ENCODE assay signal across 17 cellular contexts in genomic region chr1:29835486-29836273, GRCh38.
A peak's percentile ranks its signal among the peaks of the same experiment; 100 is the strongest.
DNase-seq lines count a peak whose midpoint lies in the region; ATAC-seq, FAIRE-seq and TF ChIP-seq lines count a peak whose summit lies in the region.
"Had no signal": no experiment of that assay in that cellular context is flagged by ENCODE, and none has a peak within 500 bp of the region (broad histone marks: within the 10 kb centered on the region; RNA-seq: fewer than 3 reads in every experiment).

No MANE protein-coding gene starts in this region.

- no peaks in the 10 kb centered on the region for H3K9me3 Mint-ChIP-seq in activated CD4-positive, alpha-beta memory T cell treated with anti-CD3 and anti-CD28 coated beads, Interleukin-2, amount 10 ng/mL, durations not matched to agents 7 days and 5 days
- no peaks in the 10 kb centered on the region for H3K9me3 Mint-ChIP-seq in activated CD4-positive, alpha-beta memory T cell treated with anti-CD3 and anti-CD28 coated beads for 36 hours
- no peaks in the 10 kb centered on the region for H3K9me3 Mint-ChIP-seq in astrocyte (ENCODE audit: unreplicated experiment)
- H3K9me3 Mint-ChIP-seq: naive B cell; T-helper 2 cell treated with Interferon-gamma antibody and Interleukin-4, amounts not matched to agents 5 μg/mL and 100 μg/mL, for 36 hours had no signal

- WGBS in spleen, 5 donors = 64 to 77% (median 68%) methylated on average over 10 of the region's 10 CpGs

- H3K9me3 ChIP-seq in astrocyte (ENCODE audit: insufficient read depth, low read depth, low read length) (no peaks in the 10 kb centered on the region), spleen (peaks cover 0 to 2% (median 0%) of the 10 kb centered on the region in 8 donors), upper lobe of right lung (no peaks in the 10 kb centered on the region)

- intact Hi-C loops in activated CD4-positive, alpha-beta memory T cell treated with anti-CD3 and anti-CD28 coated beads for 36 hours (cut with micrococcal nuclease) = no loop called here
- intact Hi-C loops in spleen (cut with DNase I; ENCODE audit: low total_unique reads) = no loop called here
- intact Hi-C loops in upper lobe of right lung (cut with DNase I) = no loop called here

- no peaks in the 10 kb centered on the region for H3K79me2 ChIP-seq in astrocyte (ENCODE audit: insufficient read depth, low read length)

- no peaks in the 10 kb centered on the region for H3K36me3 Mint-ChIP-seq in activated CD4-positive, alpha-beta memory T cell treated with anti-CD3 and anti-CD28 coated beads, Interleukin-2, amount 10 ng/mL, durations not matched to agents 7 days and 5 days (ENCODE audit: low read depth)
- no peaks in the 10 kb centered on the region for H3K36me3 Mint-ChIP-seq in activated CD4-positive, alpha-beta memory T cell treated with anti-CD3 and anti-CD28 coated beads for 36 hours
- H3K36me3 Mint-ChIP-seq in astrocyte (ENCODE audit: low read depth, unreplicated experiment) = no peaks in the 10 kb centered on the region
- H3K36me3 Mint-ChIP-seq: CD4-positive, alpha-beta memory T cell; naive B cell had no signal

- POLR2A ChIA-PET in activated CD4-positive, alpha-beta memory T cell treated with anti-CD3 and anti-CD28 coated beads, Interleukin-2, amount 10 ng/mL, durations not matched to agents 7 days and 5 days (lab: Charles Lee) = no interaction called here
- POLR2A ChIA-PET in activated CD4-positive, alpha-beta memory T cell treated with anti-CD3 and anti-CD28 coated beads for 36 hours (lab: Charles Lee) = no interaction called here

- H4K20me1 ChIP-seq in astrocyte (ENCODE audit: insufficient read depth, low read length) = no peaks in the 10 kb centered on the region

- no peak overlapping the region for H3K27ac ChIP-seq in astrocyte (ENCODE audit: low read depth, low read length)
- no peak overlapping the region for H3K27ac ChIP-seq in spleen
- H3K27ac ChIP-seq in upper lobe of right lung = no peak overlapping the region

- no peak for TF ChIP-seq POLR2A in spleen (IDR thresholded peaks at IDR 0.05)

- no peak for FAIRE-seq in astrocyte (lab: Jason Lieb, UNC)
- FAIRE-seq: GM12878 had no signal

- no peak overlapping the region for H3K4me2 ChIP-seq in astrocyte (ENCODE audit: low read length)

- no peaks in the 10 kb centered on the region for H3K4me1 Mint-ChIP-seq in activated CD4-positive, alpha-beta memory T cell treated with anti-CD3 and anti-CD28 coated beads, Interleukin-2, amount 10 ng/mL, durations not matched to agents 7 days and 5 days
- no peaks in the 10 kb centered on the region for H3K4me1 Mint-ChIP-seq in activated CD4-positive, alpha-beta memory T cell treated with anti-CD3 and anti-CD28 coated beads for 36 hours (ENCODE audit: low read depth)
- no peaks in the 10 kb centered on the region for H3K4me1 Mint-ChIP-seq in astrocyte (ENCODE audit: low read depth, unreplicated experiment)
- H3K4me1 Mint-ChIP-seq: CD4-positive, alpha-beta memory T cell had no signal

- no peaks in the 10 kb centered on the region for H3K36me3 ChIP-seq in astrocyte (ENCODE audit: insufficient read depth, low read length)
- no peaks in the 10 kb centered on the region for H3K36me3 ChIP-seq in spleen
- H3K36me3 ChIP-seq in upper lobe of right lung = no peaks in the 10 kb centered on the region

- TF ChIP-seq CTCF in astrocyte (IDR thresholded peaks at IDR 0.05; ENCODE audit: insufficient read depth, low read depth, low read length) = no peak
- TF ChIP-seq CTCF in spleen (IDR thresholded peaks at IDR 0.05 in 8 of 11, conservative IDR thresholded peaks at IDR 0.05 in 3 of 11) = no peak
- TF ChIP-seq CTCF in upper lobe of right lung (IDR thresholded peaks at IDR 0.05) = no peak

- H3K4me1 ChIP-seq in astrocyte (ENCODE audit: insufficient read depth, low read length) (no peaks in the 10 kb centered on the region), spleen (no peaks in the 10 kb centered on the region), upper lobe of right lung (no peaks in the 10 kb centered on the region)

- peak; percentile 12 for DNase-seq in activated CD4-positive, alpha-beta memory T cell treated with anti-CD3 and anti-CD28 coated beads, Interleukin-2, amount 10 ng/mL, durations not matched to agents 7 days and 5 days
- DNase-seq in activated CD4-positive, alpha-beta memory T cell treated with anti-CD3 and anti-CD28 coated beads for 36 hours = no peak
- DNase-seq in NCI-H1436 treated with DMSO at 0.1 percent for 48 hours (lab: John Stamatoyannopoulos, UW) (peak; percentile 50), astrocyte (ENCODE audit: low read depth) (peak; percentile 4), spleen (peak; percentile 51), ACHN (no peak), SIG-M5 treated with dmso at 0.1 percent for 504 hours (lab: John Stamatoyannopoulos, UW; ENCODE audit: unreplicated experiment) (no peak), upper lobe of right lung (no peak)
- DNase-seq: activated CD4-positive, alpha-beta T cell treated with anti-CD3 and anti-CD28 coated beads for 1 hour; activated naive CD4-positive, alpha-beta T cell treated with Interleukin-2 at 50 U/mL for 16 hours; CD4-positive, alpha-beta memory T cell; naive B cell; NCI-H2171 treated with DMSO at 0.1 percent for 48 hours; SIG-M5; stimulated activated naive CD8-positive, alpha-beta T cell treated with anti-CD3 and anti-CD28 coated beads, Interleukin-15, Interleukin-2, amounts not matched to agents 100 U/mL and 50 U/mL, for 24 hours had no signal

- H3K27ac Mint-ChIP-seq in activated CD4-positive, alpha-beta memory T cell treated with anti-CD3 and anti-CD28 coated beads, Interleukin-2, amount 10 ng/mL, durations not matched to agents 7 days and 5 days = no peak overlapping the region
- H3K27ac Mint-ChIP-seq in activated CD4-positive, alpha-beta memory T cell treated with anti-CD3 and anti-CD28 coated beads for 36 hours = no peak overlapping the region
- no peak overlapping the region for H3K27ac Mint-ChIP-seq in astrocyte (ENCODE audit: unreplicated experiment)
- H3K27ac Mint-ChIP-seq: CD4-positive, alpha-beta memory T cell; T-helper 2 cell treated with Interferon-gamma antibody and Interleukin-4, amounts not matched to agents 5 μg/mL and 100 μg/mL, for 36 hours had no signal

- no peak overlapping the region for H3K9ac ChIP-seq in astrocyte (ENCODE audit: low read length)

- H3K27me3 ChIP-seq in astrocyte (ENCODE audit: insufficient read depth, low read length) = no peaks in the 10 kb centered on the region
- peaks cover 0 to 35% (median 0%) of the 10 kb centered on the region in 7 donors for H3K27me3 ChIP-seq in spleen (replicated peaks in 1 of 7)
- H3K27me3 ChIP-seq in upper lobe of right lung = peaks cover 25% of the 10 kb centered on the region

- CTCF ChIA-PET in activated CD4-positive, alpha-beta memory T cell treated with anti-CD3 and anti-CD28 coated beads, Interleukin-2, amount 10 ng/mL, durations not matched to agents 7 days and 5 days (lab: Charles Lee) = no interaction called here
- CTCF ChIA-PET in activated CD4-positive, alpha-beta memory T cell treated with anti-CD3 and anti-CD28 coated beads for 36 hours (lab: Charles Lee) = no interaction called here

- in situ Hi-C loops in ACHN (cut with HindIII; ENCODE audit: low pct_ligation_motif_present, low pct_unique_long_range_greater_than_20kb, low sequenced_read_pairs) = no loop called here

- no peak overlapping the region for H3K4me3 Mint-ChIP-seq in activated CD4-positive, alpha-beta memory T cell treated with anti-CD3 and anti-CD28 coated beads, Interleukin-2, amount 10 ng/mL, durations not matched to agents 7 days and 5 days
- no peak overlapping the region for H3K4me3 Mint-ChIP-seq in activated CD4-positive, alpha-beta memory T cell treated with anti-CD3 and anti-CD28 coated beads for 36 hours
- no peak overlapping the region for H3K4me3 Mint-ChIP-seq in astrocyte (ENCODE audit: unreplicated experiment)
- H3K4me3 Mint-ChIP-seq: CD4-positive, alpha-beta memory T cell; naive B cell; T-helper 2 cell treated with Interferon-gamma antibody and Interleukin-4, amounts not matched to agents 5 μg/mL and 100 μg/mL, for 36 hours had no signal

- no peak for ATAC-seq in upper lobe of right lung
- ATAC-seq: GM12878; stimulated activated naive CD8-positive, alpha-beta T cell treated with anti-CD3 and anti-CD28 coated beads, Interleukin-15, Interleukin-2, amounts not matched to agents 100 U/mL and 50 U/mL, for 24 hours had no signal

- H3K4me3 ChIP-seq in astrocyte (ENCODE audit: insufficient read depth, low read depth, low read length) (no peak overlapping the region), spleen (no peak overlapping the region), upper lobe of right lung (no peak overlapping the region)
- H3K4me3 ChIP-seq: GM12878 had no signal

- peaks cover 2% of the 10 kb centered on the region for H3K27me3 Mint-ChIP-seq in activated CD4-positive, alpha-beta memory T cell treated with anti-CD3 and anti-CD28 coated beads, Interleukin-2, amount 10 ng/mL, durations not matched to agents 7 days and 5 days
- H3K27me3 Mint-ChIP-seq in activated CD4-positive, alpha-beta memory T cell treated with anti-CD3 and anti-CD28 coated beads for 36 hours = peaks cover 7% of the 10 kb centered on the region
- H3K27me3 Mint-ChIP-seq in astrocyte (ENCODE audit: low read depth, unreplicated experiment) = peaks cover 32% of the 10 kb centered on the region

- no peak overlapping the region for H2AFZ ChIP-seq in astrocyte (ENCODE audit: low read depth, low read length)

Comparison
In these comparisons a context has a peak if more than half of its experiments do, and no peak if none do; other contexts are left out.
1. DNase-seq: peak in activated CD4-positive, alpha-beta memory T cell treated with anti-CD3 and anti-CD28 coated beads, Interleukin-2, amount 10 ng/mL, durations not matched to agents 7 days and 5 days (single experiment), NCI-H1436 treated with DMSO at 0.1 percent for 48 hours (single experiment), astrocyte (single experiment) and spleen (single experiment); none in activated CD4-positive, alpha-beta memory T cell treated with anti-CD3 and anti-CD28 coated beads for 36 hours (single experiment), ACHN (single experiment), SIG-M5 treated with dmso at 0.1 percent for 504 hours (single experiment) and upper lobe of right lung (single experiment).